8 cellular contexts compared by ENCODE assay signal in the genomic region with DNA sequence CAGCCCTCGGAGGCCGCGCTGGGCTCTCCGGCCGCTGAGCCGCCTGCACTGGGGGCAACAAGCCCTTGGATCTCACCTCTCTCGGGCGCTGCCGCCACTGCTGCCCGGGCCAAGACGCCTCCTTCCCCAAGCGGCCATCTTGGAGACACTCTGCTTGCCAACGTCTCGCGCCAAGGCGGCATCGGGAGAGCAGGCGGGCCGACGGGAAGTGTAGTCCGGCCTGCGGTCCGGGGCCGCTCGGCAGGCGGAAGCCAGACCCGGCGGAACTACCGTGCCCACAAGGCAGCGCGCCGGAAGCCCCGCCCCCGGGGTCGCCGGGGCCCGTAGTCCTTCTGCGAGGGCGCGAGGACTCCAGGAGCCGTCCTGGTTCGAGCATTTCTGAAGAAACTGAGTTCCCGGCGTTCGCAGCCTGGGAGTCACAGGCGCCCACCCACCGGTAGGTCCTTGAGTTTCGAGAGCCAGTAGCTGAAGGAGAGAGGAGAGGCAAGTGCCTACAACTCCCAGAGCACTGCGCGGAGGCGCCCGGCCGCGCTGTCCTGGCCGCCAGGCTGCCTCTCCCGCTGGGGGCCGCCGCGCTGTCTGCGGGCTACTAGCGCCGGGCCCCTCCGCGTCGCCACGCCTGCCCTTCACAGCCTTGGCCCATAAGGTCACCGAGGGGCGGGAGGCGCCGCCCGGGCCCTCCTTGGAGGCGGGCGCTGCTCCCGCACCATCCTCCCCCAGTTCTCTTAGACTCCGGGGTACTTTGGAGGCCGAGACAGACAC. TPM values are rescaled to one million over a fixed set of nuclear protein-coding genes. Genes with fewer than 3 reads are reported as not detected.
DNase-seq lines count a peak whose midpoint lies in the region; ATAC-seq, FAIRE-seq and TF ChIP-seq lines count a peak whose summit lies in the region.

A gene with protein sequence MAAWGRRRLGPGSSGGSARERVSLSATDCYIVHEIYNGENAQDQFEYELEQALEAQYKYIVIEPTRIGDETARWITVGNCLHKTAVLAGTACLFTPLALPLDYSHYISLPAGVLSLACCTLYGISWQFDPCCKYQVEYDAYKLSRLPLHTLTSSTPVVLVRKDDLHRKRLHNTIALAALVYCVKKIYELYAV (minus strand): TSS at position 147 of the 762 bp plus-strand sequence. CDS start 9 bp downstream, at position 138.

- peak; percentile 58 for TF ChIP-seq POLR2A in endothelial cell of umbilical vein (IDR thresholded peaks at IDR 0.05; ENCODE audit: low read depth, low read length)

- CTCF ChIA-PET in OCI-LY7 (lab: Charles Lee; ENCODE audit: unreplicated experiment): interaction anchor here (1.3 kb wide), 1 partner anchor 94 kb away, joined by 4 read pairs; no protein-coding TSS in a partner anchor
- CTCF ChIA-PET in endothelial cell of umbilical vein (lab: Charles Lee): interaction anchor here (1.0 to 4.5 kb wide), 6 partner anchors 11 to 299 kb away, joined by 3 to 35 read pairs (median 4); no protein-coding TSS in a partner anchor

- H3K9me1 ChIP-seq in endothelial cell of umbilical vein (replicated peaks; ENCODE audit: control insufficient read depth, extremely low read depth, insufficient read depth, low read length): no peaks in the 10 kb centered on the region

- POLR2A ChIA-PET in OCI-LY7 (lab: Charles Lee) (interaction anchor here (0.6 to 1.2 kb wide), 2 partner anchors 115 to 171 kb away, joined by 3 to 4 read pairs; a partner anchor contains a TSS), endothelial cell of umbilical vein (lab: Charles Lee) (no interaction called here)

- H3K79me2 ChIP-seq in OCI-LY7 (ENCODE audit: insufficient read depth, low read depth, low read length) (peaks cover 57% of the 10 kb centered on the region), endothelial cell of umbilical vein (ENCODE audit: control insufficient read depth, insufficient read depth, low read length) (peaks cover 60% of the 10 kb centered on the region)

- ATAC-seq in GM21528 (IDR thresholded peaks at IDR 0.05; ENCODE audit: low FRiP score, unreplicated experiment): peak; percentile 87

- H2AFZ ChIP-seq in OCI-LY7 (ENCODE audit: low read length): peak within 1 kb of the TSS; percentile 82
- H2AFZ ChIP-seq in endothelial cell of umbilical vein (ENCODE audit: low read depth, low read length): peak within 1 kb of the TSS; percentile 80

- H3K4me2 ChIP-seq in OCI-LY7 (ENCODE audit: low read length): peak within 1 kb of the TSS; percentile 95
- peak within 1 kb of the TSS; percentile 98 for H3K4me2 ChIP-seq in endothelial cell of umbilical vein (ENCODE audit: insufficient read depth, low read length)

- peak within 1 kb of the TSS; percentile 96 for H3K9ac ChIP-seq in endothelial cell of umbilical vein (replicated peaks; ENCODE audit: extremely low read depth, insufficient read depth, low read length)

- H3K9me3 ChIP-seq in OCI-LY7 (ENCODE audit: low read length) (no peaks in the 10 kb centered on the region), endothelial cell of umbilical vein (replicated peaks; ENCODE audit: control insufficient read depth, insufficient read depth, low read length) (no peaks in the 10 kb centered on the region)

- FAIRE-seq in endothelial cell of umbilical vein (lab: Jason Lieb, UNC): peak; percentile 88

- peak; percentile 41; the same call in 1 of the 2 replicates for TF ChIP-seq CTCF in OCI-LY7 (conservative IDR thresholded peaks at IDR 0.05; ENCODE audit: low read length)
- TF ChIP-seq CTCF in endothelial cell of umbilical vein (IDR thresholded peaks at IDR 0.05; ENCODE audit: extremely low read depth in 1 of 2, insufficient read depth in 1 of 2, low read depth in 1 of 2, low read length in 2 of 2): peak in 1 of 2 donors; percentile 5

- BruUV-seq in OCI-LY7 (replicated peaks; lab: Mats Ljungman, UMichigan) (no TSS peak), endothelial cell of umbilical vein (replicated peaks; lab: Mats Ljungman, UMichigan) (TSS peak; percentile 25)

- H3K4me1 ChIP-seq in OCI-LY7 (ENCODE audit: insufficient read depth, low read length, poor library complexity, severe bottlenecking): peaks cover 27% of the 10 kb centered on the region
- peaks cover 20% of the 10 kb centered on the region for H3K4me1 ChIP-seq in endothelial cell of umbilical vein (ENCODE audit: control insufficient read depth, extremely low read depth, insufficient read depth, low read length)

- H4K20me1 ChIP-seq in OCI-LY7 (ENCODE audit: insufficient read depth, low read length) (peaks cover 32% of the 10 kb centered on the region), endothelial cell of umbilical vein (replicated peaks; ENCODE audit: control insufficient read depth, extremely low read depth, insufficient read depth, low read length) (no peaks in the 10 kb centered on the region)

- DNase-seq in DMS114 treated with DMSO at 0.1 percent for 48 hours (lab: John Stamatoyannopoulos, UW; ENCODE audit: unreplicated experiment) (peak; percentile 33), HuH-7.5 (ENCODE audit: low spot score) (peak; percentile 83), OCI-LY7 (ENCODE audit: low spot score) (peak; percentile 97), activated T-cell treated with anti-CD3 and anti-CD28 coated beads for 1 hour (ENCODE audit: low read depth) (peak; percentile 91), endothelial cell of umbilical vein (ENCODE audit: low read depth, low spot score) (peak; percentile 97), middle frontal gyrus (ENCODE audit: extremely low spot score, low spot score) (peak; percentile 92)
- DNase-seq in stimulated activated CD8-positive, alpha-beta memory T cell treated with anti-CD3 and anti-CD28 coated beads, Interleukin-2, amount 100 ng/mL, for 1 hour (ENCODE audit: low read depth in 2 of 2): peak; percentile 89 to 90

- intact Hi-C loops in OCI-LY7 (cut with micrococcal nuclease; ENCODE audit: unreplicated experiment) (loop anchor here (1.0 to 2.0 kb wide), 4 partner anchors 61 to 171 kb away; a partner anchor contains a TSS), endothelial cell of umbilical vein (cut with micrococcal nuclease) (loop anchor here (1.0 to 10.0 kb wide), 7 partner anchors 39 to 171 kb away; a partner anchor contains a TSS)

- H3K9me2 ChIP-seq in OCI-LY7 (ENCODE audit: insufficient read depth, low read length): no peaks in the 10 kb centered on the region

- peak within 1 kb of the TSS; percentile 60 for H3K27ac ChIP-seq in OCI-LY7 (ENCODE audit: low read depth, low read length, poor library complexity, severe bottlenecking)
- peak within 1 kb of the TSS; percentile 77 for H3K27ac ChIP-seq in endothelial cell of umbilical vein (ENCODE audit: insufficient read depth, low read depth, low read length)

- no peaks in the 10 kb centered on the region for H3K27me3 ChIP-seq in endothelial cell of umbilical vein (ENCODE audit: control insufficient read depth in 2 of 2, insufficient read depth in 2 of 2, low read length in 2 of 2)

- dilution Hi-C loops in endothelial cell of umbilical vein (cut with MboI; ENCODE audit: extremely low pct_ligation_motif_present, low sequenced_read_pairs): no loop called here

- H3K4me3 ChIP-seq in OCI-LY7 (ENCODE audit: low read depth, low read length, poor library complexity, severe bottlenecking): peak within 1 kb of the TSS; percentile 97
- H3K4me3 ChIP-seq in endothelial cell of umbilical vein (replicated peaks in 1 of 3; ENCODE audit: insufficient read depth in 1 of 3, low read depth in 1 of 3, low read length in 3 of 3): peak within 1 kb of the TSS; percentile 73 to 96 (median 96)

- peaks cover 43% of the 10 kb centered on the region for H3K36me3 ChIP-seq in OCI-LY7 (ENCODE audit: insufficient read depth, low read length)
- H3K36me3 ChIP-seq in endothelial cell of umbilical vein (ENCODE audit: control insufficient read depth in 2 of 2, extremely low read depth in 1 of 2, insufficient read depth in 2 of 2, low read length in 2 of 2): peaks cover 2 to 3% of the 10 kb centered on the region in 2 experiments

TF ChIP-seq in endothelial cell of umbilical vein, 7 proteins besides CTCF, POLR2A, EP300 and RAD21:
- TF ChIP-seq POLR2AphosphoS5 (IDR thresholded peaks at IDR 0.05; ENCODE audit: insufficient read depth, low read depth, low read length): peak; percentile 24
- TF ChIP-seq JUN (IDR thresholded peaks at IDR 0.05; ENCODE audit: borderline replicate concordance, insufficient read depth, insufficient read length, low read depth): no peak
- no peak for TF ChIP-seq GATA2 (IDR thresholded peaks at IDR 0.05; ENCODE audit: insufficient read depth, insufficient read length, low read depth, low read length)
- TF ChIP-seq, protein P1, sequence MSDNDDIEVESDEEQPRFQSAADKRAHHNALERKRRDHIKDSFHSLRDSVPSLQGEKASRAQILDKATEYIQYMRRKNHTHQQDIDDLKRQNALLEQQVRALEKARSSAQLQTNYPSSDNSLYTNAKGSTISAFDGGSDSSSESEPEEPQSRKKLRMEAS (IDR thresholded peaks at IDR 0.05; ENCODE audit: insufficient read depth, insufficient read length): peak; percentile 12
- no peak for TF ChIP-seq EZH2 (IDR thresholded peaks at IDR 0.05; ENCODE audit: borderline replicate concordance, low read depth, low read length, severe bottlenecking)
- TF ChIP-seq FOS (IDR thresholded peaks at IDR 0.05; ENCODE audit: borderline replicate concordance, insufficient read depth, low read length): no peak
- TF ChIP-seq MYC (IDR thresholded peaks at IDR 0.05; ENCODE audit: low read depth, low read length): no peak

RNA-seq across cellular contexts. Expression of the gene that starts here (rescaled TPM):
- 26.8 and 27.3 TPM in 2 replicates for total RNA-seq in OCI-LY7 (2014; rRNA removed; shearing (Covaris generic))
- total RNA-seq in OCI-LY7 (2022) (32.7 and 34.0 TPM in 2 replicates), endothelial cell of umbilical vein (27.4 and 28.8 TPM in 2 replicates)
- polyA plus RNA-seq in endothelial cell of umbilical vein: 79.9 and 100 TPM in 2 replicates
- polyA plus RNA-seq in endothelial cell of umbilical vein (2011; cell fraction: cytosol; rRNA removed): 48.9 and 54.8 TPM in 2 replicates
- polyA plus RNA-seq in endothelial cell of umbilical vein (2011; cell fraction: nucleus; rRNA removed): 26.8 and 30.3 TPM in 2 replicates
- 26.8 and 30.3 TPM in 2 replicates for polyA plus RNA-seq in endothelial cell of umbilical vein (2012)
- 33.9 and 38.2 TPM in 2 replicates for polyA minus RNA-seq in endothelial cell of umbilical vein
- polyA minus RNA-seq in endothelial cell of umbilical vein (2011; cell fraction: cytosol; rRNA and poly(A)+ RNA removed): 47.9 TPM
- 20.1 and 23.7 TPM in 2 replicates for polyA minus RNA-seq in endothelial cell of umbilical vein (2011; cell fraction: nucleus; rRNA and poly(A)+ RNA removed)

Comparison
In these comparisons a context has a peak if more than half of its experiments do, and no peak if none do; other contexts are left out.
1. Peak in every context shown above with its lines: DNase-seq, ATAC-seq, H3K4me3 ChIP-seq and H3K27ac ChIP-seq.
2. DNase-seq: peak in every context shown above with its lines; median percentile 97 in OCI-LY7; 97 in endothelial cell of umbilical vein; 92 in middle frontal gyrus; 91 in activated T-cell treated with anti-CD3 and anti-CD28 coated beads for 1 hour; 90 in stimulated activated CD8-positive, alpha-beta memory T cell treated with anti-CD3 and anti-CD28 coated beads, Interleukin-2, amount 100 ng/mL, for 1 hour; 83 in HuH-7.5; 33 in DMS114 treated with DMSO at 0.1 percent for 48 hours.